1 cellular context compared by ENCODE assay signal in genomic region chrX:19344661-19345060, GRCh38.
TF ChIP-seq lines count a peak whose summit lies in the region.

No MANE protein-coding gene starts in this region.

TF ChIP-seq in K562, 482 proteins besides CTCF, POLR2A, EP300 and RAD21 (continued from another document):
- TF ChIP-seq ZNF277 (CRISPR knock-in tag; IDR thresholded peaks at IDR 0.05; ENCODE audit: borderline replicate concordance), result no peak
- TF ChIP-seq HCFC1 (IDR thresholded peaks at IDR 0.05; ENCODE audit: low read depth, low read length), result no peak
- TF ChIP-seq SMARCC2 (IDR thresholded peaks at IDR 0.05; ENCODE audit: low read depth), result no peak
- no peak for TF ChIP-seq MEIS2 (IDR thresholded peaks at IDR 0.05; ENCODE audit: partially characterized antibody)
